In the genomic region with DNA sequence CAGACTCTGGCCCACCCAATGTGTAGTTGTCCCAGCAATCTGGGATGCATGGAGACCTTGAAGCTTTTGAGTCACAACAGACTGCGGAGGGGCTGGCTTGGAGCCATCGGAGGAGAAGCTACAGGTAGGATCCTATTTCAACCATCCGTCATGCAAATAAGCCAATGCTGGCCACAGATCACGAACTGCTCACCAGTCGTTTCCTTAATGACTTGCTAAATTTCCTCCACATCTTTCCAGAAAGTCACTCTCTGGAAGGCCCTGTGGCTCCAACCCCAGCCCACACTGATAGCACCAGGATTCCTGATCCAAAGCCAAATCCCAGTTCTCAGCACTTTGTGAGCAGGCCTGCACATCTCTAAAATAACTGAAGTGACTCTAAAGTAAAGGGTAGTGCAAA, we compare ENCODE assay signal across 1 cellular context.
TF ChIP-seq lines count a peak whose summit lies in the region.

No MANE protein-coding gene starts in this region.

TF ChIP-seq in H1, 55 proteins besides CTCF, POLR2A, EP300 and RAD21 (continued from another document):
- TF ChIP-seq YY1 (IDR thresholded peaks at IDR 0.05; ENCODE audit: low read depth, low read length), result no peak
- TF ChIP-seq, protein P1, sequence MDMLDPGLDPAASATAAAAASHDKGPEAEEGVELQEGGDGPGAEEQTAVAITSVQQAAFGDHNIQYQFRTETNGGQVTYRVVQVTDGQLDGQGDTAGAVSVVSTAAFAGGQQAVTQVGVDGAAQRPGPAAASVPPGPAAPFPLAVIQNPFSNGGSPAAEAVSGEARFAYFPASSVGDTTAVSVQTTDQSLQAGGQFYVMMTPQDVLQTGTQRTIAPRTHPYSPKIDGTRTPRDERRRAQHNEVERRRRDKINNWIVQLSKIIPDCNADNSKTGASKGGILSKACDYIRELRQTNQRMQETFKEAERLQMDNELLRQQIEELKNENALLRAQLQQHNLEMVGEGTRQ (IDR thresholded peaks at IDR 0.05; ENCODE audit: low read length), result no peak
- no peak for TF ChIP-seq TAF7 (optimal IDR thresholded peaks at IDR 0.05; ENCODE audit: borderline replicate concordance, low read depth, low read length)
- no peak for TF ChIP-seq KDM4A (IDR thresholded peaks at IDR 0.05; ENCODE audit: low read depth, low read length, severe bottlenecking)
- TF ChIP-seq CHD2 (IDR thresholded peaks at IDR 0.05; ENCODE audit: low read length), result no peak
- TF ChIP-seq RBBP5 (IDR thresholded peaks at IDR 0.05; ENCODE audit: borderline replicate concordance, low read depth, low read length), result no peak
- no peak for TF ChIP-seq BRCA1 (IDR thresholded peaks at IDR 0.05; ENCODE audit: low read depth, low read length)
- no peak for TF ChIP-seq NANOG (IDR thresholded peaks at IDR 0.05; ENCODE audit: insufficient read depth, low read depth, low read length, poor library complexity, severe bottlenecking)
- TF ChIP-seq GABPA (IDR thresholded peaks at IDR 0.05; ENCODE audit: borderline replicate concordance, insufficient read depth, low read length), result no peak
